In genomic region chrX:150805736-150806135, GRCh38 we compare ENCODE assay signal across 21 cellular contexts.
"Had no signal": no experiment of that assay in that cellular context is flagged by ENCODE, and none has a peak within 500 bp of the region (broad histone marks: within the 10 kb centered on the region; RNA-seq: fewer than 3 reads in every experiment).

No MANE protein-coding gene starts in this region.

- H3K4me1 Mint-ChIP-seq: activated naive CD4-positive, alpha-beta T cell treated with anti-CD3 and anti-CD28 coated beads, Interleukin-2, amount 50 U/mL, for 24 hours had no signal

- H3K27ac Mint-ChIP-seq: activated CD8-positive, alpha-beta T cell treated with anti-CD3 and anti-CD28 coated beads, Interleukin-2, amount 10 ng/mL, durations not matched to agents 7 days and 5 days; activated naive CD4-positive, alpha-beta T cell treated with anti-CD3 and anti-CD28 coated beads, Interleukin-2, amount 50 U/mL, for 24 hours had no signal

- H3K4me1 ChIP-seq: SJSA1 had no signal

- DNase-seq: activated CD4-positive, alpha-beta T cell treated with anti-CD3 and anti-CD28 coated beads for 48 hours; activated CD4-positive, alpha-beta T cell treated with anti-CD3 and anti-CD28 coated beads, Interleukin-2, amount 50 U/mL, for 4 hours; activated CD4-positive, CD25-positive, alpha-beta regulatory T cell treated with anti-CD3 and anti-CD28 coated beads, Interleukin-2, amount 50 U/mL, for 72 hours; activated CD8-positive, alpha-beta memory T cell treated with anti-CD3 and anti-CD28 coated beads, Interleukin-2, amount 50 U/mL, for 48 hours; activated CD8-positive, alpha-beta T cell treated with anti-CD3 and anti-CD28 coated beads, Interleukin-2, amount 10 ng/mL, durations not matched to agents 7 days and 5 days; activated T-cell treated with anti-CD3 and anti-CD28 coated beads, Interleukin-2, amount 50 U/mL, for 1 hour; amniotic stem cell; Karpas-422; MM.1S; NCI-H1105; NCI-H1436; NCI-H1694 treated with DMSO at 0.1 percent for 48 hours; NCI-H2081; NCI-H510A treated with DMSO at 0.1 percent for 48 hours; PC-3; SHP77; SW 1271 had no signal

- H3K27me3 ChIP-seq: SJSA1 had no signal

- ATAC-seq: activated CD8-positive, alpha-beta T cell treated with anti-CD3 and anti-CD28 coated beads, Interleukin-2, amount 10 ng/mL, durations not matched to agents 7 days and 5 days; PC-3; SK-N-SH treated with all-trans-retinoic acid at 6 μM for 48 hours had no signal

- H3K36me3 ChIP-seq: SJSA1 had no signal

- H3K27ac ChIP-seq: SJSA1 had no signal

- H3K9me3 Mint-ChIP-seq: activated naive CD4-positive, alpha-beta T cell treated with anti-CD3 and anti-CD28 coated beads, Interleukin-2, amount 50 U/mL, for 24 hours had no signal

- H3K9me3 ChIP-seq: SJSA1 had no signal

- H3K4me3 Mint-ChIP-seq: activated CD8-positive, alpha-beta T cell treated with anti-CD3 and anti-CD28 coated beads, Interleukin-2, amount 10 ng/mL, durations not matched to agents 7 days and 5 days; activated naive CD4-positive, alpha-beta T cell treated with anti-CD3 and anti-CD28 coated beads, Interleukin-2, amount 50 U/mL, for 24 hours had no signal

- FAIRE-seq: RCC 7860 had no signal

- H3K4me3 ChIP-seq: SJSA1 had no signal
